7 cellular contexts compared by ENCODE assay signal in genomic region chr19:911197-912033, GRCh38. TPM values are rescaled to one million over a fixed set of nuclear protein-coding genes. Genes with fewer than 3 reads are reported as not detected.
DNase-seq lines count a peak whose midpoint lies in the region; ATAC-seq and TF ChIP-seq lines count a peak whose summit lies in the region.
"Had no signal": no experiment of that assay in that cellular context is flagged by ENCODE, and none has a peak within 500 bp of the region (broad histone marks: within the 10 kb centered on the region; RNA-seq: fewer than 3 reads in every experiment).

No MANE protein-coding gene starts in this region.

- no peak for TF ChIP-seq POLR2A in spleen (IDR thresholded peaks at IDR 0.05)

- DNase-seq in activated CD4-positive, alpha-beta T cell treated with anti-CD3 and anti-CD28 coated beads, Interleukin-2, amount 10 ng/mL, durations not matched to agents 24 days and 14 days, result no peak
- no peak for DNase-seq in activated CD4-positive, alpha-beta T cell treated with anti-CD3 and anti-CD28 coated beads for 1 hour
- no peak for DNase-seq in effector memory CD8-positive, alpha-beta T cell
- DNase-seq in spleen (peak; percentile 86), iPS-NIHi7 (ENCODE audit: extremely low spot score) (no peak)

- peak overlapping the region in 7 of 8 donors; percentile 32 to 99 (median 98) for H3K27ac ChIP-seq in spleen

- no peak for ATAC-seq in effector memory CD8-positive, alpha-beta T cell (replicated peaks)
- no peak for ATAC-seq in GM21619 (IDR thresholded peaks at IDR 0.05; ENCODE audit: unreplicated experiment)

- no peaks in the 10 kb centered on the region for H3K9me3 ChIP-seq in spleen

- peaks cover 39% of the 10 kb centered on the region for H3K4me1 Mint-ChIP-seq in activated CD4-positive, alpha-beta T cell treated with anti-CD3 and anti-CD28 coated beads, Interleukin-2, amount 10 ng/mL, durations not matched to agents 24 days and 14 days
- peaks cover 22% of the 10 kb centered on the region in 2 donors for H3K4me1 Mint-ChIP-seq in effector memory CD8-positive, alpha-beta T cell (ENCODE audit: low read depth in 2 of 2)

- 80 to 87% (median 82%) methylated on average over 53 to 54 of the region's 54 CpGs for WGBS in spleen, 5 donors

- no peaks in the 10 kb centered on the region for H3K27me3 Mint-ChIP-seq in activated CD4-positive, alpha-beta T cell treated with anti-CD3 and anti-CD28 coated beads, Interleukin-2, amount 10 ng/mL, durations not matched to agents 24 days and 14 days
- H3K27me3 Mint-ChIP-seq in effector memory CD8-positive, alpha-beta T cell, result peaks cover 0 to 6% of the 10 kb centered on the region in 2 donors

- peak overlapping the region; percentile 58 for H3K27ac Mint-ChIP-seq in activated CD4-positive, alpha-beta T cell treated with anti-CD3 and anti-CD28 coated beads, Interleukin-2, amount 10 ng/mL, durations not matched to agents 24 days and 14 days
- peak overlapping the region; percentile 12 to 99 for H3K27ac Mint-ChIP-seq in effector memory CD8-positive, alpha-beta T cell

- peaks cover 0 to 6% (median 0%) of the 10 kb centered on the region in 7 donors for H3K27me3 ChIP-seq in spleen (replicated peaks in 1 of 7)

- H3K36me3 Mint-ChIP-seq in activated CD4-positive, alpha-beta T cell treated with anti-CD3 and anti-CD28 coated beads, Interleukin-2, amount 10 ng/mL, durations not matched to agents 24 days and 14 days (ENCODE audit: low read depth), result peaks cover 10% of the 10 kb centered on the region
- peaks cover 40% of the 10 kb centered on the region for H3K36me3 Mint-ChIP-seq in effector memory CD8-positive, alpha-beta T cell (ENCODE audit: insufficient read depth)

- H3K9me3 Mint-ChIP-seq in activated CD4-positive, alpha-beta T cell treated with anti-CD3 and anti-CD28 coated beads, Interleukin-2, amount 10 ng/mL, durations not matched to agents 24 days and 14 days, result no peaks in the 10 kb centered on the region
- H3K9me3 Mint-ChIP-seq in effector memory CD8-positive, alpha-beta T cell, result no peaks in the 10 kb centered on the region

- H3K4me1 ChIP-seq in spleen, result peaks cover 29 to 85% (median 63%) of the 10 kb centered on the region in 6 donors

- peak overlapping the region in 5 of 8 donors; percentile 8 to 84 (median 64) for H3K4me3 ChIP-seq in spleen

- H3K4me3 Mint-ChIP-seq in activated CD4-positive, alpha-beta T cell treated with anti-CD3 and anti-CD28 coated beads, Interleukin-2, amount 10 ng/mL, durations not matched to agents 24 days and 14 days, result peak overlapping the region; percentile 66
- H3K4me3 Mint-ChIP-seq in effector memory CD8-positive, alpha-beta T cell, result peak overlapping the region; percentile 86 to 94

- TF ChIP-seq CTCF in spleen (IDR thresholded peaks at IDR 0.05 in 8 of 11, conservative IDR thresholded peaks at IDR 0.05 in 3 of 11), result no peak

- intact Hi-C loops in activated CD4-positive, alpha-beta T cell treated with anti-CD3 and anti-CD28 coated beads, Interleukin-2, amount 10 ng/mL, durations not matched to agents 24 days and 14 days (cut with micrococcal nuclease), result no loop called here
- intact Hi-C loops in spleen (cut with DNase I; ENCODE audit: low total_unique reads), result no loop called here

- peaks cover 0 to 20% (median 0%) of the 10 kb centered on the region in 6 donors for H3K36me3 ChIP-seq in spleen

RNA-seq across cellular contexts. Expression of gene R3HDM4, which starts 1.6 kb away (rescaled TPM):
- total RNA-seq in activated CD4-positive, alpha-beta T cell treated with anti-CD3 and anti-CD28 coated beads, Interleukin-2, amount 10 ng/mL, durations not matched to agents 24 days and 14 days, result 86.8 and 91.5 TPM in 2 replicates
- total RNA-seq in spleen, result 100 to 1,000 TPM in 3 of 7 donors, 10 to 100 TPM in 4; 41.0 to 175 (median 90.9) TPM
- 10 to 100 TPM; 74.6 to 99.7 (median 87.4) TPM for polyA plus RNA-seq in spleen

RNA-seq across cellular contexts. Expression of gene KISS1R, which starts 5.7 kb away (rescaled TPM):
- 12.9 and 16.8 TPM in 2 replicates for total RNA-seq in activated CD4-positive, alpha-beta T cell treated with anti-CD3 and anti-CD28 coated beads, Interleukin-2, amount 10 ng/mL, durations not matched to agents 24 days and 14 days
- total RNA-seq in spleen, result under 1 TPM in 5 of 7 donors, not detected in 2; 0.30 to 0.50 (median 0.37) TPM
- under 1 TPM; 0.22 to 0.42 (median 0.27) TPM for polyA plus RNA-seq in spleen
- total RNA-seq: SK-MEL-5 had no signal

RNA-seq across cellular contexts. Expression of gene ARID3A, which starts 14.4 kb away (rescaled TPM):
- total RNA-seq in activated CD4-positive, alpha-beta T cell treated with anti-CD3 and anti-CD28 coated beads, Interleukin-2, amount 10 ng/mL, durations not matched to agents 24 days and 14 days, result 35.6 and 36.6 TPM in 2 replicates
- total RNA-seq in spleen, result 10 to 100 TPM; 14.9 to 42.5 (median 22.6) TPM
- 10 to 100 TPM in 1 of 3 donors, 1 to 10 TPM in 2; 2.5 to 10.3 (median 3.2) TPM for polyA plus RNA-seq in spleen

RNA-seq across cellular contexts. Expression of gene RNU6-9, which starts 18.1 kb away (rescaled TPM):
- total RNA-seq in activated CD4-positive, alpha-beta T cell treated with anti-CD3 and anti-CD28 coated beads, Interleukin-2, amount 10 ng/mL, durations not matched to agents 24 days and 14 days, result not detected in 2 replicates
- total RNA-seq in spleen, result not detected
- polyA plus RNA-seq in spleen, result not detected
- total RNA-seq: SK-MEL-5 had no signal

RNA-seq across cellular contexts. Expression of gene MED16, which starts 18.4 kb away (rescaled TPM):
- total RNA-seq in activated CD4-positive, alpha-beta T cell treated with anti-CD3 and anti-CD28 coated beads, Interleukin-2, amount 10 ng/mL, durations not matched to agents 24 days and 14 days, result 58.1 and 61.1 TPM in 2 replicates
- total RNA-seq in spleen, result 10 to 100 TPM; 37.0 to 60.7 (median 52.7) TPM
- 10 to 100 TPM; 43.2 to 82.1 (median 77.6) TPM for polyA plus RNA-seq in spleen
